Comparison of ENCODE assay signal across 24 cellular contexts in genomic region chr19:6873708-6874431, GRCh38. TPM values are rescaled to one million over a fixed set of nuclear protein-coding genes. Genes with fewer than 3 reads are reported as not detected.
"Had no signal": no experiment of that assay in that cellular context is flagged by ENCODE, and none has a peak within 500 bp of the region (broad histone marks: within the 10 kb centered on the region; RNA-seq: fewer than 3 reads in every experiment).

No MANE protein-coding gene starts in this region.

- H3K4me1 ChIP-seq: breast epithelium, Peyer's patch had no signal

- ATAC-seq: activated CD8-positive, alpha-beta memory T cell treated with anti-CD3 and anti-CD28 coated beads, Interleukin-2, amount 10 ng/mL, durations not matched to agents 7 days and 5 days; T-helper 17 cell had no signal

- DNase-seq: activated B cell treated with CpG ODN at 0.5 μM for 24 hours; activated CD4-positive, alpha-beta T cell treated with anti-CD3 and anti-CD28 coated beads for 1 hour; activated CD4-positive, alpha-beta T cell treated with anti-CD3 and anti-CD28 coated beads, Interleukin-2, amount 10 ng/mL, durations not matched to agents 24 days and 14 days; activated CD4-positive, alpha-beta T cell treated with anti-CD3 and anti-CD28 coated beads, Interleukin-2, amount 50 U/mL, for 48 hours; activated CD8-positive, alpha-beta memory T cell treated with anti-CD3 and anti-CD28 coated beads, Interleukin-2, amount 10 ng/mL, durations not matched to agents 7 days and 5 days; activated effector memory CD4-positive, alpha-beta T cell treated with Interleukin-2 at 50 U/mL for 16 hours; activated naive CD4-positive, alpha-beta T cell; activated T-cell treated with anti-CD3 and anti-CD28 coated beads, Interleukin-2, amount 50 U/mL, for 24 hours; aorta; caudate nucleus; KG1; NCI-H1092; NCI-H1417; NCI-H1930; NCI-H446; NCI-H524 treated with DMSO at 0.1 percent for 48 hours; Peyer's patch; SIG-M5; T-helper 17 cell; T-helper 9 cell had no signal

- H3K36me3 ChIP-seq: breast epithelium, Peyer's patch had no signal

- H3K9me3 ChIP-seq: Peyer's patch had no signal

- H3K4me3 ChIP-seq: breast epithelium, Peyer's patch had no signal

RNA-seq across cellular contexts. Expression of gene ADGRE1, which starts 13.5 kb away (rescaled TPM):
- total RNA-seq: chondrocyte, LHCN-M2, MCF 10A had no signal
